In genomic region chr5:110316566-110316965, GRCh38 we compare ENCODE assay signal across 3 cellular contexts.
DNase-seq lines count a peak whose midpoint lies in the region; FAIRE-seq and TF ChIP-seq lines count a peak whose summit lies in the region.
"Not testable (repeated sequence)": the region's sequence is repeated elsewhere in the genome, so short reads cannot be mapped to it uniquely, and the experiment has no call there.

No MANE protein-coding gene starts in this region.

- not testable (repeated sequence) for H3K9ac ChIP-seq in astrocyte (ENCODE audit: low read length)

- H3K4me3 ChIP-seq in astrocyte (ENCODE audit: insufficient read depth, low read depth, low read length) = not testable (repeated sequence)

- not testable (repeated sequence) for H3K27ac Mint-ChIP-seq in astrocyte (ENCODE audit: unreplicated experiment)

- DNase-seq in NCI-H226 = peak; percentile 79
- peak; percentile 78 for DNase-seq in amniotic epithelial cell (ENCODE audit: low read depth)
- DNase-seq in astrocyte (ENCODE audit: low read depth) = peak; percentile 60

- not testable (repeated sequence) for H2AFZ ChIP-seq in astrocyte (ENCODE audit: low read depth, low read length)

- H3K36me3 Mint-ChIP-seq in astrocyte (ENCODE audit: low read depth, unreplicated experiment) = not testable (repeated sequence)

- not testable (repeated sequence) for H3K27me3 ChIP-seq in astrocyte (ENCODE audit: insufficient read depth, low read length)

- H3K4me1 ChIP-seq in astrocyte (ENCODE audit: insufficient read depth, low read length) = not testable (repeated sequence)

- H4K20me1 ChIP-seq in astrocyte (ENCODE audit: insufficient read depth, low read length) = not testable (repeated sequence)

- not testable (repeated sequence) for H3K79me2 ChIP-seq in astrocyte (ENCODE audit: insufficient read depth, low read length)

- not testable (repeated sequence) for H3K9me3 ChIP-seq in astrocyte (ENCODE audit: insufficient read depth, low read depth, low read length)

- H3K27ac ChIP-seq in astrocyte (ENCODE audit: low read depth, low read length) = not testable (repeated sequence)

- H3K36me3 ChIP-seq in astrocyte (ENCODE audit: insufficient read depth, low read length) = not testable (repeated sequence)

- not testable (repeated sequence) for H3K27me3 Mint-ChIP-seq in astrocyte (ENCODE audit: low read depth, unreplicated experiment)

- not testable (repeated sequence) for FAIRE-seq in astrocyte (lab: Jason Lieb, UNC)

- not testable (repeated sequence) for H3K4me3 Mint-ChIP-seq in astrocyte (ENCODE audit: unreplicated experiment)

- H3K9me3 Mint-ChIP-seq in astrocyte (ENCODE audit: unreplicated experiment) = not testable (repeated sequence)

- not testable (repeated sequence) for H3K4me1 Mint-ChIP-seq in astrocyte (ENCODE audit: low read depth, unreplicated experiment)

- TF ChIP-seq CTCF in astrocyte (IDR thresholded peaks at IDR 0.05; ENCODE audit: insufficient read depth, low read depth, low read length) = not testable (repeated sequence)

- not testable (repeated sequence) for H3K4me2 ChIP-seq in astrocyte (ENCODE audit: low read length)
